In genomic region chr7:129373651-129374428, GRCh38 we compare ENCODE assay signal across 1 cellular context.
TF ChIP-seq lines count a peak whose summit lies in the region.

No MANE protein-coding gene starts in this region.

TF ChIP-seq in GM23338, 12 proteins besides CTCF, POLR2A, EP300 and RAD21 (continued from another document):
- no peak for TF ChIP-seq REST (IDR thresholded peaks at IDR 0.05; ENCODE audit: unreplicated experiment)
- TF ChIP-seq POLR2AphosphoS5 (IDR thresholded peaks at IDR 0.05; ENCODE audit: low read depth) = no peak
- no peak for TF ChIP-seq ZNF462 (CRISPR knock-in tag; IDR thresholded peaks at IDR 0.05)
- TF ChIP-seq STAT1 (IDR thresholded peaks at IDR 0.05; ENCODE audit: unreplicated experiment) = no peak
- TF ChIP-seq JUNB (IDR thresholded peaks at IDR 0.05; ENCODE audit: unreplicated experiment) = no peak
- no peak for TF ChIP-seq EZH2 (IDR thresholded peaks at IDR 0.05; ENCODE audit: low read depth, unreplicated experiment)
- no peak for TF ChIP-seq EZH2phosphoT487 (IDR thresholded peaks at IDR 0.05; ENCODE audit: unreplicated experiment)
- no peak for TF ChIP-seq NANOG (IDR thresholded peaks at IDR 0.05; ENCODE audit: borderline replicate concordance)
- no peak for TF ChIP-seq CREB1 (CRISPR knock-in tag; IDR thresholded peaks at IDR 0.05; ENCODE audit: low read depth)
- TF ChIP-seq ETS1 (IDR thresholded peaks at IDR 0.05) = no peak
- TF ChIP-seq ZNF114 (CRISPR knock-in tag; IDR thresholded peaks at IDR 0.05) = no peak
TF ChIP-seq in GM23338: peak in this region for 0.
